ENCODE assay signal across 22 cellular contexts in genomic region chr2:2591542-2591940, GRCh38.
DNase-seq lines count a peak whose midpoint lies in the region; ATAC-seq and TF ChIP-seq lines count a peak whose summit lies in the region.
"Had no signal": no experiment of that assay in that cellular context is flagged by ENCODE, and none has a peak within 500 bp of the region (broad histone marks: within the 10 kb centered on the region; RNA-seq: fewer than 3 reads in every experiment).

No MANE protein-coding gene starts in this region.

- DNase-seq in NCI-H1694 (lab: John Stamatoyannopoulos, UW) (peak; percentile 77), NCI-H1694 treated with DMSO at 0.1 percent for 48 hours (lab: John Stamatoyannopoulos, UW) (no peak), coronary artery (ENCODE audit: low spot score) (peak; percentile 41), lung (ENCODE audit: low spot score) (peak; percentile 22), stomach (peak; percentile 3), T-cell (no peak), NCI-H510A treated with DMSO at 0.1 percent for 48 hours (lab: John Stamatoyannopoulos, UW) (no peak)
- DNase-seq: 8988T; ACHN; AML-193; BE2C; CD4-positive, alpha-beta T cell; CD8-positive, alpha-beta memory T cell; DMS153; DND-41; H9 had no signal

- no peaks in the 10 kb centered on the region for H3K27me3 ChIP-seq in lung (ENCODE audit: control insufficient read depth, insufficient read depth)
- H3K27me3 ChIP-seq in stomach = no peaks in the 10 kb centered on the region
- H3K27me3 ChIP-seq: BE2C; BLaER1 treated with 17β-estradiol and CSF1 and Interleukin-3, amounts not matched to agents 10 nM and 100 nM had no signal

- H3K36me3 ChIP-seq in lung (ENCODE audit: control insufficient read depth in 2 of 2, insufficient read depth in 2 of 2, low read length in 2 of 2) = no peaks in the 10 kb centered on the region
- H3K36me3 ChIP-seq in stomach = no peaks in the 10 kb centered on the region
- H3K36me3 ChIP-seq: BE2C; BLaER1 treated with 17β-estradiol and CSF1 and Interleukin-3, amounts not matched to agents 10 nM and 100 nM had no signal

- H3K4me3 ChIP-seq in coronary artery (no peak overlapping the region), lung (no peak overlapping the region), stomach (no peak overlapping the region)
- H3K4me3 ChIP-seq: A549; BLaER1 treated with 17β-estradiol and CSF1 and Interleukin-3, amounts not matched to agents 10 nM and 100 nM; GM23338 had no signal

- no peaks in the 10 kb centered on the region for H3K4me1 ChIP-seq in lung (ENCODE audit: control insufficient read depth in 2 of 2, insufficient read depth in 2 of 2, low read length in 2 of 2)
- no peaks in the 10 kb centered on the region for H3K4me1 ChIP-seq in stomach
- H3K4me1 ChIP-seq: A549; BE2C; BLaER1 treated with 17β-estradiol and CSF1 and Interleukin-3, amounts not matched to agents 10 nM and 100 nM had no signal

- H3K9me3 ChIP-seq in lung (ENCODE audit: control insufficient read depth in 2 of 2, insufficient read depth in 1 of 2, low read length in 1 of 2) (peaks cover 0 to 5% of the 10 kb centered on the region in 2 donors), stomach (peaks cover 0 to 11% (median 2%) of the 10 kb centered on the region in 4 donors)
- H3K9me3 ChIP-seq: A549, BE2C had no signal

- H3K9me3 Mint-ChIP-seq in T-cell = peaks cover 0 to 19% (median 7%) of the 10 kb centered on the region in 3 donors

- intact Hi-C loops in stomach (cut with DNase I; ENCODE audit: low total_unique reads) = no loop called here

- H3K36me3 Mint-ChIP-seq in T-cell = no peaks in the 10 kb centered on the region
- H3K36me3 Mint-ChIP-seq: CD14-positive monocyte; CD8-positive, alpha-beta memory T cell had no signal

- CTCF ChIA-PET in T-cell (lab: Charles Lee) = no interaction called here

- TF ChIP-seq EP300 in stomach (IDR thresholded peaks at IDR 0.05) = no peak

- POLR2A ChIA-PET in T-cell (lab: Charles Lee) = no interaction called here

- H3K27ac Mint-ChIP-seq in T-cell = no peak overlapping the region
- H3K27ac Mint-ChIP-seq: CD14-positive monocyte; CD4-positive, alpha-beta T cell; CD8-positive, alpha-beta memory T cell; GM23338; H9 had no signal

- H3K27me3 Mint-ChIP-seq in T-cell = peaks cover 6% of the 10 kb centered on the region in 2 donors
- H3K27me3 Mint-ChIP-seq: CD4-positive, alpha-beta T cell had no signal

- ATAC-seq in lung (ENCODE audit: insufficient read depth, low FRiP score) (no peak), GM18511 (IDR thresholded peaks at IDR 0.05; ENCODE audit: unreplicated experiment) (no peak), T-cell (replicated peaks in 1 of 4) (no peak)
- ATAC-seq: A549, GM23338, HCT116 had no signal

- no peak overlapping the region for H3K4me3 Mint-ChIP-seq in T-cell
- H3K4me3 Mint-ChIP-seq: CD14-positive monocyte; CD4-positive, alpha-beta T cell; CD8-positive, alpha-beta memory T cell; GM23338; H9 had no signal

- no peak overlapping the region for H3K27ac ChIP-seq in coronary artery
- H3K27ac ChIP-seq in lung (ENCODE audit: low read depth in 1 of 2, low read length in 1 of 2) = no peak overlapping the region
- H3K27ac ChIP-seq in stomach = no peak overlapping the region
- H3K27ac ChIP-seq: A549; BLaER1 treated with 17β-estradiol and CSF1 and Interleukin-3, amounts not matched to agents 10 nM and 100 nM had no signal

- no peak for TF ChIP-seq POLR2A in stomach (IDR thresholded peaks at IDR 0.05)

- no peaks in the 10 kb centered on the region for H3K4me1 Mint-ChIP-seq in T-cell
- H3K4me1 Mint-ChIP-seq: CD14-positive monocyte; CD8-positive, alpha-beta memory T cell had no signal

- no peak for TF ChIP-seq CTCF in coronary artery (IDR thresholded peaks at IDR 0.05)
- TF ChIP-seq CTCF in lung (IDR thresholded peaks at IDR 0.05; ENCODE audit: control extremely low read depth, extremely low read depth) = no peak
- no peak for TF ChIP-seq CTCF in stomach (IDR thresholded peaks at IDR 0.05)

- WGBS in lung, 2 donors = 76 to 87% methylated on average over 6 of the region's 6 CpGs
- 56 to 80% (median 64%) methylated on average over 4 to 6 of the region's 6 CpGs for WGBS in stomach, 5 donors

Comparison
In these comparisons a context has a peak if more than half of its experiments do, and no peak if none do; other contexts are left out.
1. DNase-seq: peak in NCI-H1694 (single experiment), coronary artery (single experiment), lung (single experiment) and stomach (single experiment); none in NCI-H1694 treated with DMSO at 0.1 percent for 48 hours (single experiment), T-cell (0 of 34) and NCI-H510A treated with DMSO at 0.1 percent for 48 hours (single experiment).